ENCODE assay signal across 21 cellular contexts in the genomic region with DNA sequence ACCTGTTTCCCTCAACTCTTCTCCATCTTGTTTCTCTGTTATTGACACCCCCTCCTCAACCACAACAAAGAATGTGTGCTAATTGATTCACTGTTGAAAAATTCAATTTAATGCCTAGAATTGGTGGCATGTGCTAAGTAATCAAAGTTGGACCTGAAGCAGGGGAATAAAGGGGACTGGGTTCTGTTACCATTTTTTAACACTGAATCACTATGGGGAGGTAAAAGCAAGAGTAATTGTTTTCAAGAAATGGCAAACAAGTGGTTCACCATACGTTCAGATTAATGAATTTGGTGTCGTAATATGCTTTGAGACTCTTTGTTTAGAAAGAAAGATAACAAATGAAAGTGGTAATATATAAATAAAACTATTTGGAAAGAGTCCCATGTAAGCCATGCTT.
"Had no signal": no experiment of that assay in that cellular context is flagged by ENCODE, and none has a peak within 500 bp of the region (broad histone marks: within the 10 kb centered on the region; RNA-seq: fewer than 3 reads in every experiment).

No MANE protein-coding gene starts in this region.

- H3K4me3 Mint-ChIP-seq: activated naive CD4-positive, alpha-beta T cell treated with anti-CD3 and anti-CD28 coated beads, Interleukin-2, amount 10 ng/mL, durations not matched to agents 7 days and 5 days; central memory CD8-positive, alpha-beta T cell; immature natural killer cell; T-cell had no signal

- H3K4me3 ChIP-seq: body of pancreas, gastrocnemius medialis, heart left ventricle, lower lobe of right lung, right atrium auricular region, skin epidermis, suprapubic skin had no signal

- DNase-seq: activated CD4-positive, alpha-beta T cell treated with anti-CD3 and anti-CD28 coated beads for 1 hour; activated CD4-positive, alpha-beta T cell treated with anti-CD3 and anti-CD28 coated beads, Interleukin-2, amount 50 U/mL, for 4 hours; activated naive CD4-positive, alpha-beta T cell treated with anti-CD3 and anti-CD28 coated beads, Interleukin-2, amount 10 ng/mL, durations not matched to agents 7 days and 5 days; activated T-cell treated with anti-CD3 and anti-CD28 coated beads for 4 hours; body of pancreas; effector memory CD4-positive, alpha-beta T cell; gastrocnemius medialis; heart left ventricle; immature natural killer cell; lower lobe of right lung; stimulated activated CD4-positive, alpha-beta T cell treated with anti-CD3 and anti-CD28 coated beads, Interleukin-15, amount 100 ng/mL, for 24 hours; stimulated activated CD4-positive, alpha-beta T cell treated with anti-CD3 and anti-CD28 coated beads, Interleukin-4, amount 100 ng/mL, for 1 hour; stimulated activated naive CD4-positive, alpha-beta T cell; T-cell; T1000; trophoblast cell had no signal

- H3K9me3 Mint-ChIP-seq: activated naive CD4-positive, alpha-beta T cell treated with anti-CD3 and anti-CD28 coated beads, Interleukin-2, amount 10 ng/mL, durations not matched to agents 7 days and 5 days; central memory CD8-positive, alpha-beta T cell had no signal

- H3K27me3 ChIP-seq: body of pancreas, gastrocnemius medialis, heart left ventricle, right atrium auricular region, suprapubic skin had no signal

- H3K27me3 Mint-ChIP-seq: activated naive CD4-positive, alpha-beta T cell treated with anti-CD3 and anti-CD28 coated beads, Interleukin-2, amount 10 ng/mL, durations not matched to agents 7 days and 5 days had no signal

- H3K36me3 ChIP-seq: gastrocnemius medialis, heart left ventricle, lower lobe of right lung, right atrium auricular region, suprapubic skin had no signal

- H3K4me1 Mint-ChIP-seq: activated naive CD4-positive, alpha-beta T cell treated with anti-CD3 and anti-CD28 coated beads, Interleukin-2, amount 10 ng/mL, durations not matched to agents 7 days and 5 days; central memory CD8-positive, alpha-beta T cell; immature natural killer cell; T-cell had no signal

- H3K36me3 Mint-ChIP-seq: activated naive CD4-positive, alpha-beta T cell treated with anti-CD3 and anti-CD28 coated beads, Interleukin-2, amount 10 ng/mL, durations not matched to agents 7 days and 5 days; immature natural killer cell; T-cell had no signal

- H3K4me1 ChIP-seq: body of pancreas, right atrium auricular region had no signal

- H3K27ac ChIP-seq: gastrocnemius medialis, heart left ventricle, lower lobe of right lung, right atrium auricular region, suprapubic skin, VCaP had no signal

- H3K9me3 ChIP-seq: body of pancreas, gastrocnemius medialis, lower lobe of right lung, suprapubic skin had no signal

- ATAC-seq: gastrocnemius medialis, heart left ventricle, lower lobe of right lung, T-cell had no signal

- H3K27ac Mint-ChIP-seq: activated naive CD4-positive, alpha-beta T cell treated with anti-CD3 and anti-CD28 coated beads, Interleukin-2, amount 10 ng/mL, durations not matched to agents 7 days and 5 days; immature natural killer cell; T-cell had no signal
